11 cellular contexts compared by ENCODE assay signal in the genomic region with DNA sequence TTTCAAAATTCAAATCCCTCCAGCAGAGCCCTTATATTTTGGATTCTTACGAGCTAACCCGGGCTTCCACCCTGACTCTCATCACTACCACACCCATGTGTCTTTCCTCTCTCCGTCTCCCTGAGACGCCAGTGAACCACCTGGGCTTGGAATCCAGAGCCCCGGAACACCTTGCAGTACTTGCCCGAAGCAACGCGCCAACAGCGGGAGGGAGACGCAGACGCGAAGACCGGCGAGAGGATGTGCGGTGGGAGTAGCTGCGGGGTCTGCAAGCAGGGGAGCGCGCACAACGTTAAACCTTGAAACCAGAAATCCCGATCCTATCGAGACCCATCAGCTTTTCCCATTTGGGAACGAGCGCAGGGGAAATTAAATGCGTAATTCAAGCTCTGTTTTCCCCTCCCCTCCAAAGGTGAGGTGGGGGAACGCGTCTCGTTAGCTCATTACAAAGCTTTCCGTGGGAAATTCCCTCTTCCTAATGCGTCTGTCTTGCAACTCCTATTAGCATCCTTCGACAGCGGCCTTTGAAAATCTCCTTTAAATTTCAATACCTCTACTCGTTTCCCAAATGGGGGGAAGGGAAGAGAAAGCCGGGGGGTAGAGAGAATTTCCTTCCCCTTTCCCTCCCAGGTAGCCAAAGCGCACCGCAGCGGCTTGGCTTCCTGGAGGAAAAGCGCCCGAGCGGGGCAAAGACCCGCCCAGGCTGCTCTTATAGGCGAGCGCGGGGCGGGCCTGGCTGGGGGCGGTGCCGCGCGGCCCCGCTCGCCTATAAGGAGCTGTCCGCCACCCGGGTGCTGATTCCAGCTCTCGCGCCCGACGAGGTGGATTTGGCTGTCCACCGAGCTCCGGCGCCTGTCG. TPM values are rescaled to one million over a fixed set of nuclear protein-coding genes. Genes with fewer than 3 reads are reported as not detected.
DNase-seq lines count a peak whose midpoint lies in the region; ATAC-seq and TF ChIP-seq lines count a peak whose summit lies in the region.
"Had no signal": no experiment of that assay in that cellular context is flagged by ENCODE, and none has a peak within 500 bp of the region (broad histone marks: within the 10 kb centered on the region; RNA-seq: fewer than 3 reads in every experiment).

A gene (plus strand): TSS at position 797 of the 858 bp plus-strand sequence. CDS start 364 bp downstream, outside the sequence.

- peak within 1 kb of the TSS; percentile 24 for H3K9ac ChIP-seq in mesendoderm (ENCODE audit: low read length)

- POLR2A ChIA-PET in activated CD4-positive, alpha-beta T cell treated with anti-CD3 and anti-CD28 coated beads, Interleukin-2, amount 10 ng/mL, durations not matched to agents 7 days and 5 days (lab: Charles Lee) = no interaction called here

- H2BK5ac ChIP-seq in mesendoderm (ENCODE audit: low read length) = no peak within 1 kb of the TSS

- no peaks in the 10 kb centered on the region for H3K79me2 ChIP-seq in mesendoderm (ENCODE audit: control insufficient read depth, insufficient read depth, low read length)

- H4K5ac ChIP-seq in mesendoderm (ENCODE audit: low read length) = no peak within 1 kb of the TSS

- H3K9me3 Mint-ChIP-seq in activated CD4-positive, alpha-beta T cell treated with anti-CD3 and anti-CD28 coated beads, Interleukin-2, amount 10 ng/mL, durations not matched to agents 7 days and 5 days = peaks cover 2% of the 10 kb centered on the region
- peaks cover 2 to 14% (median 10%) of the 10 kb centered on the region in 7 donors for H3K9me3 Mint-ChIP-seq in CD14-positive monocyte
- H3K9me3 Mint-ChIP-seq: CD8-positive, alpha-beta T cell had no signal

- H3K4me2 ChIP-seq in mesendoderm (ENCODE audit: low read length) = peak within 1 kb of the TSS; percentile 59

- TF ChIP-seq CTCF in CD14-positive monocyte (IDR thresholded peaks at IDR 0.05) = no peak

- H3K9me3 ChIP-seq in ectodermal cell (ENCODE audit: control insufficient read depth, low read length) = no peaks in the 10 kb centered on the region
- H3K9me3 ChIP-seq: neutrophil, SJSA1 had no signal

- H3K4me3 ChIP-seq in ectodermal cell (ENCODE audit: insufficient read depth, low read depth, low read length) (peak within 1 kb of the TSS; percentile 38), mesendoderm (ENCODE audit: low read length) (peak within 1 kb of the TSS; percentile 40)
- H3K4me3 ChIP-seq: SJSA1 had no signal

- WGBS in ectodermal cell, 2 experiments = 1 to 2% methylated on average over 58 to 60 of the region's 60 CpGs
- no CpG with 5 or more reads among the region's 60 CpGs for WGBS in mesendoderm (ENCODE audit: extremely low coverage, insufficient coverage, low lambda C conversion rate)

- peaks cover 2% of the 10 kb centered on the region for H3K4me1 Mint-ChIP-seq in activated CD4-positive, alpha-beta T cell treated with anti-CD3 and anti-CD28 coated beads, Interleukin-2, amount 10 ng/mL, durations not matched to agents 7 days and 5 days
- peaks cover 4% of the 10 kb centered on the region for H3K4me1 Mint-ChIP-seq in CD14-positive monocyte

- no peak within 1 kb of the TSS for H3K18ac ChIP-seq in mesendoderm (ENCODE audit: low read length)

- peaks cover 20% of the 10 kb centered on the region for H3K27me3 Mint-ChIP-seq in activated CD4-positive, alpha-beta T cell treated with anti-CD3 and anti-CD28 coated beads, Interleukin-2, amount 10 ng/mL, durations not matched to agents 7 days and 5 days
- H3K27me3 Mint-ChIP-seq in CD14-positive monocyte (ENCODE audit: low read depth in 3 of 3) = peaks cover 29 to 33% (median 32%) of the 10 kb centered on the region in 3 donors

- CTCF ChIA-PET in activated CD4-positive, alpha-beta T cell treated with anti-CD3 and anti-CD28 coated beads, Interleukin-2, amount 10 ng/mL, durations not matched to agents 7 days and 5 days (lab: Charles Lee) = no interaction called here

- H2BK120ac ChIP-seq in mesendoderm (ENCODE audit: low read depth, low read length) = no peak within 1 kb of the TSS

- H3K4me1 ChIP-seq in ectodermal cell (ENCODE audit: control insufficient read depth, insufficient read depth, low read length) = no peaks in the 10 kb centered on the region
- no peaks in the 10 kb centered on the region for H3K4me1 ChIP-seq in mesendoderm (ENCODE audit: control insufficient read depth, low read depth, low read length)
- H3K4me1 ChIP-seq: SJSA1 had no signal

- H3K56ac ChIP-seq in mesendoderm (ENCODE audit: low read length) = no peak within 1 kb of the TSS

- H3K36me3 ChIP-seq in ectodermal cell (ENCODE audit: control insufficient read depth, insufficient read depth, low read length) (no peaks in the 10 kb centered on the region), mesendoderm (ENCODE audit: control insufficient read depth, insufficient read depth, low read length) (no peaks in the 10 kb centered on the region)
- H3K36me3 ChIP-seq: neutrophil, SJSA1 had no signal

- no peak within 1 kb of the TSS for H3K4ac ChIP-seq in mesendoderm (ENCODE audit: low read depth, low read length)

- H3K4me3 Mint-ChIP-seq in activated CD4-positive, alpha-beta T cell treated with anti-CD3 and anti-CD28 coated beads, Interleukin-2, amount 10 ng/mL, durations not matched to agents 7 days and 5 days = no peak within 1 kb of the TSS
- peak within 1 kb of the TSS in 1 of 2 donors; percentile 83 for H3K4me3 Mint-ChIP-seq in CD14-positive monocyte
- H3K4me3 Mint-ChIP-seq: CD8-positive, alpha-beta T cell had no signal

- H3K27ac ChIP-seq in ectodermal cell (ENCODE audit: insufficient read depth, low read depth, low read length, poor library complexity, severe bottlenecking) = no peak within 1 kb of the TSS
- H3K27ac ChIP-seq in mesendoderm (ENCODE audit: low read depth, low read length) = no peak within 1 kb of the TSS
- H3K27ac ChIP-seq: neutrophil, SJSA1 had no signal

- H2AK5ac ChIP-seq in mesendoderm (ENCODE audit: low read length) = no peak within 1 kb of the TSS

- H2BK15ac ChIP-seq in mesendoderm (replicated peaks; ENCODE audit: low read depth) = no peak within 1 kb of the TSS

- no peaks in the 10 kb centered on the region for H3K79me1 ChIP-seq in mesendoderm (ENCODE audit: low read length)

- no peaks in the 10 kb centered on the region for H3K36me3 Mint-ChIP-seq in activated CD4-positive, alpha-beta T cell treated with anti-CD3 and anti-CD28 coated beads, Interleukin-2, amount 10 ng/mL, durations not matched to agents 7 days and 5 days (ENCODE audit: low read depth)
- H3K36me3 Mint-ChIP-seq in CD14-positive monocyte = no peaks in the 10 kb centered on the region
- H3K36me3 Mint-ChIP-seq: CD8-positive, alpha-beta T cell had no signal

- no peak within 1 kb of the TSS for H4K8ac ChIP-seq in mesendoderm (ENCODE audit: low read depth, low read length)

- intact Hi-C loops in CD14-positive monocyte (cut with micrococcal nuclease) = no loop called here

- peak; percentile 36 for DNase-seq in activated CD4-positive, alpha-beta T cell treated with anti-CD3 and anti-CD28 coated beads, Interleukin-2, amount 10 ng/mL, durations not matched to agents 7 days and 5 days
- DNase-seq in activated CD4-positive, alpha-beta T cell treated with anti-CD3 and anti-CD28 coated beads for 1 hour = no peak
- DNase-seq in NCI-H69 (lab: John Stamatoyannopoulos, UW) (peak; percentile 21), mesendoderm (peak; percentile 85), CD14-positive monocyte (ENCODE audit: low spot score) (no peak), dedifferentiated amniotic fluid mesenchymal stem cell (ENCODE audit: extremely low spot score) (no peak)

- ATAC-seq in GM21390 (IDR thresholded peaks at IDR 0.05; ENCODE audit: unreplicated experiment) = no peak
- ATAC-seq: CD8-positive, alpha-beta T cell had no signal

- peaks cover 46% of the 10 kb centered on the region for H3K27me3 ChIP-seq in ectodermal cell (ENCODE audit: control insufficient read depth, insufficient read depth, low read length, poor library complexity, severe bottlenecking)
- H3K27me3 ChIP-seq in mesendoderm (ENCODE audit: insufficient read depth, low read length, poor library complexity) = peaks cover 4% of the 10 kb centered on the region
- H3K27me3 ChIP-seq: SJSA1 had no signal

- no peak within 1 kb of the TSS for H3K27ac Mint-ChIP-seq in activated CD4-positive, alpha-beta T cell treated with anti-CD3 and anti-CD28 coated beads, Interleukin-2, amount 10 ng/mL, durations not matched to agents 7 days and 5 days
- peak within 1 kb of the TSS in 1 of 7 donors; percentile 11 for H3K27ac Mint-ChIP-seq in CD14-positive monocyte
- H3K27ac Mint-ChIP-seq: CD8-positive, alpha-beta T cell had no signal

- no peak within 1 kb of the TSS for H3K23ac ChIP-seq in mesendoderm (ENCODE audit: low read length)

RNA-seq across cellular contexts. Expression of the gene that starts here (rescaled TPM):
- not detected for total RNA-seq in activated CD4-positive, alpha-beta T cell treated with anti-CD3 and anti-CD28 coated beads, Interleukin-2, amount 10 ng/mL, durations not matched to agents 7 days and 5 days
- polyA plus RNA-seq in ectodermal cell (2013, experiment 1 of 4) = 0.24 TPM
- polyA plus RNA-seq in ectodermal cell (2013, experiment 2 of 4) = 0.23 TPM
- polyA plus RNA-seq in ectodermal cell (2013, experiment 3 of 4) = 0.21 TPM
- 0.24 TPM for polyA plus RNA-seq in ectodermal cell (2013, experiment 4 of 4)
- 0.06 TPM for polyA plus RNA-seq in mesendoderm (2013, experiment 1 of 2)
- polyA plus RNA-seq in mesendoderm (2013, experiment 2 of 2) = 0.06 TPM
- polyA plus RNA-seq in CD14-positive monocyte = not detected
- total RNA-seq: CD8-positive, alpha-beta T cell; SJSA1 had no signal

Comparison
In these comparisons a context has a peak if more than half of its experiments do, and no peak if none do; other contexts are left out.
1. Peak in DNase-seq in activated CD4-positive, alpha-beta T cell treated with anti-CD3 and anti-CD28 coated beads, Interleukin-2, amount 10 ng/mL, durations not matched to agents 7 days and 5 days; RNA of the gene not detected or under 1 TPM.
2. DNase-seq: peak in NCI-H69 (single experiment) and mesendoderm (single experiment); none in activated CD4-positive, alpha-beta T cell treated with anti-CD3 and anti-CD28 coated beads for 1 hour (single experiment), CD14-positive monocyte (single experiment) and dedifferentiated amniotic fluid mesenchymal stem cell (single experiment).